ENCODE assay signal across 8 cellular contexts in the genomic region with DNA sequence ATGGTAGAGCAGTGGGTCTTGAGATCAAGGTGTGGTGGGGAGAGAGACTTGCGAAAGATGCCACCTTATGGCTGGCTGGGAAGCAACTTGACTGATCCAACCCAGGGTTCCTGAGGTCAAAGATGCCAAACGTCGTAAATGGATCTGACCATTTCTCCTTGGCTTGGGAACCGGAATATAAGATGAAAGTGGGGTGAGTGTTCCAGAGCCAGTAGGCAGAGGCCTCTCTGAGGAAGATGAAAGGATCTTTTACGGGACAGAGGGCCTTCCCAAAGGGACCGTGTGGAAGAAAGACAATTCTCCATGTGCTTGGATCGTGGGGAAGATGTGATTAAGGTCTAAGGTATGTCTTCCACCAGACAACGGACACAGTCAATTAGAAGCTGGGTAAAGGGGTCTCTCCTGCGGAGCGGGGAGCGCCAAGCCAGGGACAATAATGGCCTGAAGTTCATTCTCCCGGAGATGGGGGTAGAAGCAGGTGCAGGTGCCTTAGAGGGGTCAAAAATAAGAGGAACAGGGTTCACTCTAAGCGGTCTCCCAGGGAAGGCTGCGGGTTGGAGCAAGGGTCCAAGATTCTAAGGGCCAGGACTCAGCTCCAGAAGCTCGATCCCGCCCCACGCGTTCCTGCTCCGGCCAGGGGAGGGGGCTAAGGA. TPM values are rescaled to one million over a fixed set of nuclear protein-coding genes. Genes with fewer than 3 reads are reported as not detected.
A peak's percentile ranks its signal among the peaks of the same experiment; 100 is the strongest.
DNase-seq lines count a peak whose midpoint lies in the region; ATAC-seq and TF ChIP-seq lines count a peak whose summit lies in the region.

No MANE protein-coding gene starts in this region.

- H3K9ac ChIP-seq in endocrine pancreas (ENCODE audit: control insufficient read depth, insufficient read depth, low read length), result peak overlapping the region; percentile 81

- peak overlapping the region; percentile 90 to 100 (median 96) for H3K27ac ChIP-seq in Peyer's patch

- H3K36me3 ChIP-seq in Peyer's patch (peaks cover 0 to 12% (median 0%) of the 10 kb centered on the region in 3 donors), endocrine pancreas (ENCODE audit: control insufficient read depth, insufficient read depth, low read length) (no peaks in the 10 kb centered on the region), neuron (ENCODE audit: insufficient read depth, low read length) (peaks cover 27% of the 10 kb centered on the region)

- no peak for TF ChIP-seq CTCF in Peyer's patch (IDR thresholded peaks at IDR 0.05)

- peak in 1 of 2 donors; percentile 11 for TF ChIP-seq POLR2A in Peyer's patch (IDR thresholded peaks at IDR 0.05)

- ATAC-seq in HG03342 (IDR thresholded peaks at IDR 0.05; ENCODE audit: unreplicated experiment), result no peak

- H3K4me3 ChIP-seq in Peyer's patch (peak overlapping the region; percentile 77 to 98 (median 95)), endocrine pancreas (ENCODE audit: control insufficient read depth, insufficient read depth, low read length) (peak overlapping the region; percentile 47), neuron (ENCODE audit: low read length) (peak overlapping the region; percentile 97)

- peaks cover 0 to 31% (median 10%) of the 10 kb centered on the region in 4 donors for H3K4me1 ChIP-seq in Peyer's patch
- H3K4me1 ChIP-seq in endocrine pancreas (ENCODE audit: control insufficient read depth, insufficient read depth, low read length), result peaks cover 15% of the 10 kb centered on the region
- H3K4me1 ChIP-seq in neuron (ENCODE audit: insufficient read depth, low read length), result peaks cover 21% of the 10 kb centered on the region

- H2AFZ ChIP-seq in neuron (ENCODE audit: low read depth, low read length), result peak overlapping the region; percentile 22

- peak in 2 of 3 experiments; percentile 10 to 20 for DNase-seq in NCI-H1417 (lab: John Stamatoyannopoulos, UW)
- no peak for DNase-seq in NCI-H1417 treated with DMSO at 0.1 percent for 48 hours (lab: John Stamatoyannopoulos, UW)
- DNase-seq in Peyer's patch, result peak in 1 of 3 donors; percentile 55
- no peak for DNase-seq in stimulated activated CD4-positive, alpha-beta T cell treated with anti-CD3 and anti-CD28 coated beads, Interleukin-4, amount 100 ng/mL, for 24 hours
- DNase-seq in T1000 (lab: John Stamatoyannopoulos, UW), result no peak

- H3K9me3 ChIP-seq in Peyer's patch (no peaks in the 10 kb centered on the region), endocrine pancreas (ENCODE audit: control insufficient read depth, low read length) (no peaks in the 10 kb centered on the region), neuron (ENCODE audit: low read length) (no peaks in the 10 kb centered on the region)

- H3K27me3 ChIP-seq in Peyer's patch (no peaks in the 10 kb centered on the region), endocrine pancreas (ENCODE audit: control insufficient read depth, insufficient read depth, low read length) (no peaks in the 10 kb centered on the region), neuron (ENCODE audit: insufficient read depth, low read length) (no peaks in the 10 kb centered on the region)

RNA-seq across cellular contexts. Expression of gene FXR2, which starts 0.8 kb away (rescaled TPM):
- 10 to 100 TPM; 28.8 to 38.1 (median 30.4) TPM for total RNA-seq in Peyer's patch

RNA-seq across cellular contexts. Expression of gene SAT2, which starts 13.7 kb away (rescaled TPM):
- 100 to 1,000 TPM; 144 to 303 (median 229) TPM for total RNA-seq in Peyer's patch

RNA-seq across cellular contexts. Expression of gene SHBG, which starts 16.0 kb away (rescaled TPM):
- 10 to 100 TPM in 2 of 4 donors, 1 to 10 TPM in 2; 2.1 to 38.0 (median 16.3) TPM for total RNA-seq in Peyer's patch

RNA-seq across cellular contexts. Expression of gene SOX15, which starts 24.0 kb away (rescaled TPM):
- total RNA-seq in Peyer's patch, result 1 to 10 TPM in 3 of 4 donors, not detected in 1; 1.9 to 2.7 (median 2.4) TPM

RNA-seq across cellular contexts. Expression of gene MPDU1, which starts 30.2 kb away (rescaled TPM):
- 100 to 1,000 TPM in 3 of 4 donors, 10 to 100 TPM in 1; 37.1 to 236 (median 125) TPM for total RNA-seq in Peyer's patch

Comparison
In these comparisons a context has a peak if more than half of its experiments do, and no peak if none do; other contexts are left out.
1. DNase-seq: peak in NCI-H1417 (2 of 3); none in NCI-H1417 treated with DMSO at 0.1 percent for 48 hours (single experiment), stimulated activated CD4-positive, alpha-beta T cell treated with anti-CD3 and anti-CD28 coated beads, Interleukin-4, amount 100 ng/mL, for 24 hours (single experiment) and T1000 (single experiment).
2. H3K4me3 ChIP-seq: peak in every context shown above with its lines; median percentile 97 in neuron; 95 in Peyer's patch; 47 in endocrine pancreas.